In the genomic region with DNA sequence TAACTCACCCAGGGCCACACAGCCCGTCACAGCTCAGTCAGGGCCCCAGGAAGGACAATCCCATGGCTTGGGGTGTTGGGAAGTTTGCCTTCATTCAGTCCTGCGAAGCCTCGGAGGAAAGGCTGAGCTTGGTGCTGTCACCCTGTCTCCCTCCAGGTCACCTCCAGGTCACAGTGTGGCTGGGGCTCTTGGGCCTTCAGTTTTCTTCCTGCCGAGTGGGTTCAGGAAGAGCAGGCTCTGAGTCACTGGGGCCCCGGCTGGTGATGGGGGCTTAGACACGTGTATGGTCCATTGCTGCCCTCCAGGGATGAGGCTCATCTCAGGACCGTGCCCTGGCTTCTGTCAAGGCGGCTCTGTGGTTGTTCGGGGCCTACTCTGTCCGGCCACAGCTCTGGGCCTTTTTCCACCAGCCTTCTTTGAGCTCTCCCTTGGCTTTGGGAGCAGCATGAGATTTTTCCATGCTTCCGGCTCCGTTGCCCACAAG, we compare ENCODE assay signal across 1 cellular context.
A peak's percentile ranks its signal among the peaks of the same experiment; 100 is the strongest.
TF ChIP-seq lines count a peak whose summit lies in the region.

No MANE protein-coding gene starts in this region.

TF ChIP-seq in HepG2, 621 proteins besides CTCF, POLR2A, EP300 and RAD21 (continued from another document and continues in another):
- TF ChIP-seq ATF2 (CRISPR knock-in tag; IDR thresholded peaks at IDR 0.05) (no peak), RARA (CRISPR knock-in tag; IDR thresholded peaks at IDR 0.05) (peak; percentile 89), ZSCAN20 (CRISPR knock-in tag; IDR thresholded peaks at IDR 0.05; ENCODE audit: borderline replicate concordance) (no peak), ZNF556 (CRISPR knock-in tag; IDR thresholded peaks at IDR 0.05; ENCODE audit: borderline replicate concordance) (no peak), CSRNP2 (CRISPR knock-in tag; conservative IDR thresholded peaks at IDR 0.05; ENCODE audit: low read depth) (no peak), ZNF768 (CRISPR knock-in tag; IDR thresholded peaks at IDR 0.05) (peak; percentile 98), ZMYM2 (CRISPR knock-in tag; IDR thresholded peaks at IDR 0.05) (no peak), KDM2A (CRISPR knock-in tag; IDR thresholded peaks at IDR 0.05; ENCODE audit: borderline replicate concordance, low read depth) (no peak), ZNF800 (CRISPR knock-in tag; IDR thresholded peaks at IDR 0.05) (no peak), ZNF512B (CRISPR knock-in tag; IDR thresholded peaks at IDR 0.05; ENCODE audit: borderline replicate concordance) (no peak), ZNF772 (CRISPR knock-in tag; IDR thresholded peaks at IDR 0.05) (no peak), ZNF703 (CRISPR knock-in tag; IDR thresholded peaks at IDR 0.05; ENCODE audit: borderline replicate concordance) (no peak), ZNF124 (CRISPR knock-in tag; IDR thresholded peaks at IDR 0.05) (no peak), AGO2 (optimal IDR thresholded peaks at IDR 0.05; ENCODE audit: low read depth, low read length) (peak; percentile 36), ZFP82 (CRISPR knock-in tag; IDR thresholded peaks at IDR 0.05; ENCODE audit: borderline replicate concordance) (no peak), HNRNPH1 (optimal IDR thresholded peaks at IDR 0.05; ENCODE audit: low read depth, low read length) (no peak), ZBED4 (CRISPR knock-in tag; IDR thresholded peaks at IDR 0.05; ENCODE audit: borderline replicate concordance) (no peak), KDM3A (CRISPR knock-in tag; IDR thresholded peaks at IDR 0.05; ENCODE audit: low read depth) (no peak), U2AF1 (optimal IDR thresholded peaks at IDR 0.05; ENCODE audit: low read depth, low read length) (peak; percentile 22), ZNF770 (CRISPR knock-in tag; IDR thresholded peaks at IDR 0.05) (no peak), ZNF530 (CRISPR knock-in tag; IDR thresholded peaks at IDR 0.05; ENCODE audit: low read depth) (no peak), PATZ1 (CRISPR knock-in tag; IDR thresholded peaks at IDR 0.05) (0 out of 2 replicates have a peak, but pooled peaks have one; percentile 8), ZNF790 (CRISPR knock-in tag; IDR thresholded peaks at IDR 0.05; ENCODE audit: borderline replicate concordance) (no peak), RXRA (CRISPR knock-in tag; IDR thresholded peaks at IDR 0.05) (peak; percentile 21; the same call in 1 of the 2 replicates), ZNF569 (CRISPR knock-in tag; IDR thresholded peaks at IDR 0.05; ENCODE audit: borderline replicate concordance) (no peak), ZNF501 (CRISPR knock-in tag; IDR thresholded peaks at IDR 0.05) (peak; percentile 60), ZNF563 (CRISPR knock-in tag; IDR thresholded peaks at IDR 0.05) (peak; percentile 7; the same call in 1 of the 2 replicates), RXRB (CRISPR knock-in tag; IDR thresholded peaks at IDR 0.05; ENCODE audit: borderline replicate concordance) (peak; percentile 29; the same call in 1 of the 2 replicates), ZNF891 (CRISPR knock-in tag; IDR thresholded peaks at IDR 0.05) (no peak; the same call in 1 of the 2 replicates)
- TF ChIP-seq, protein P1, sequence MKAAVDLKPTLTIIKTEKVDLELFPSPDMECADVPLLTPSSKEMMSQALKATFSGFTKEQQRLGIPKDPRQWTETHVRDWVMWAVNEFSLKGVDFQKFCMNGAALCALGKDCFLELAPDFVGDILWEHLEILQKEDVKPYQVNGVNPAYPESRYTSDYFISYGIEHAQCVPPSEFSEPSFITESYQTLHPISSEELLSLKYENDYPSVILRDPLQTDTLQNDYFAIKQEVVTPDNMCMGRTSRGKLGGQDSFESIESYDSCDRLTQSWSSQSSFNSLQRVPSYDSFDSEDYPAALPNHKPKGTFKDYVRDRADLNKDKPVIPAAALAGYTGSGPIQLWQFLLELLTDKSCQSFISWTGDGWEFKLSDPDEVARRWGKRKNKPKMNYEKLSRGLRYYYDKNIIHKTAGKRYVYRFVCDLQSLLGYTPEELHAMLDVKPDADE (CRISPR knock-in tag; IDR thresholded peaks at IDR 0.05): 0 out of 2 replicates have a peak, but pooled peaks have one; percentile 46
- TF ChIP-seq, protein P2, sequence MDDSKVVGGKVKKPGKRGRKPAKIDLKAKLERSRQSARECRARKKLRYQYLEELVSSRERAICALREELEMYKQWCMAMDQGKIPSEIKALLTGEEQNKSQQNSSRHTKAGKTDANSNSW (CRISPR knock-in tag; IDR thresholded peaks at IDR 0.05; ENCODE audit: borderline replicate concordance): no peak
- TF ChIP-seq, protein P3, sequence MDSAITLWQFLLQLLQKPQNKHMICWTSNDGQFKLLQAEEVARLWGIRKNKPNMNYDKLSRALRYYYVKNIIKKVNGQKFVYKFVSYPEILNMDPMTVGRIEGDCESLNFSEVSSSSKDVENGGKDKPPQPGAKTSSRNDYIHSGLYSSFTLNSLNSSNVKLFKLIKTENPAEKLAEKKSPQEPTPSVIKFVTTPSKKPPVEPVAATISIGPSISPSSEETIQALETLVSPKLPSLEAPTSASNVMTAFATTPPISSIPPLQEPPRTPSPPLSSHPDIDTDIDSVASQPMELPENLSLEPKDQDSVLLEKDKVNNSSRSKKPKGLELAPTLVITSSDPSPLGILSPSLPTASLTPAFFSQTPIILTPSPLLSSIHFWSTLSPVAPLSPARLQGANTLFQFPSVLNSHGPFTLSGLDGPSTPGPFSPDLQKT (CRISPR knock-in tag; IDR thresholded peaks at IDR 0.05; ENCODE audit: borderline replicate concordance): no peak
- TF ChIP-seq, protein P4, sequence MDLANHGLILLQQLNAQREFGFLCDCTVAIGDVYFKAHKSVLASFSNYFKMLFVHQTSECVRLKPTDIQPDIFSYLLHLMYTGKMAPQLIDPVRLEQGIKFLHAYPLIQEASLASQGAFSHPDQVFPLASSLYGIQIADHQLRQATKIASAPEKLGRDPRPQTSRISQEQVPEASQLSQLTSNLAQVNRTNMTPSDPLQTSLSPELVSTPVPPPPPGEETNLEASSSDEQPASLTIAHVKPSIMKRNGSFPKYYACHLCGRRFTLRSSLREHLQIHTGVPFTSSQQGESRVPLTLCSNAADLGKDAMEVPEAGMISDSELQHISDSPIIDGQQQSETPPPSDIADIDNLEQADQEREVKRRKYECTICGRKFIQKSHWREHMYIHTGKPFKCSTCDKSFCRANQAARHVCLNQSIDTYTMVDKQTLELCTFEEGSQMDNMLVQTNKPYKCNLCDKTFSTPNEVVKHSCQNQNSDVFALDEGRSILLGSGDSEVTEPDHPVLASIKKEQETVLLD (CRISPR knock-in tag; IDR thresholded peaks at IDR 0.05; ENCODE audit: low read depth): no peak
